In the genomic region with DNA sequence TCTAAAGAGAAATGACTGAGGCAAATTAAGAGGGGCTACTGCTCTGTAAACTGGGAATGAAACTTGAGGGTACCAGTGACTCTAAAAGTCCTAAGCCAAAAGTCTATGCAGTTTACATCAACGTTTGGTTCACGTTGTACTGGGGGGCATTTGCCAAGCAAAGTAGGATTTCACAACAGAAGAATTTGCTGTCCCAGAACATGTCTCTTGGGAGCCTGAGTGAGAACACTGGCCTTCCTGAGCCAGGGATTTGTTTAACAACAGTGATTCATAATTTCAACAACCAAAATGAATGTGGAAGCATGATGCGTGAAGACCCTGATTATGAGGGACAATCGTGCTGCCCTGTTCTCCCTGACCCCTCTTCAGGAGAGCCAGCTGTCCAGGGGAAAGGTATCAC, we compare ENCODE assay signal across 1 cellular context.
TF ChIP-seq lines count a peak whose summit lies in the region.

No MANE protein-coding gene starts in this region.

TF ChIP-seq in GM23338, 12 proteins besides CTCF, POLR2A, EP300 and RAD21:
- TF ChIP-seq ZNF114 (CRISPR knock-in tag; IDR thresholded peaks at IDR 0.05) (no peak), STAT1 (IDR thresholded peaks at IDR 0.05; ENCODE audit: unreplicated experiment) (no peak), NANOG (IDR thresholded peaks at IDR 0.05; ENCODE audit: borderline replicate concordance) (no peak), JUNB (IDR thresholded peaks at IDR 0.05; ENCODE audit: unreplicated experiment) (no peak), CREB1 (CRISPR knock-in tag; IDR thresholded peaks at IDR 0.05; ENCODE audit: low read depth) (no peak), EZH2 (IDR thresholded peaks at IDR 0.05; ENCODE audit: low read depth, unreplicated experiment) (no peak), EZH2phosphoT487 (IDR thresholded peaks at IDR 0.05; ENCODE audit: unreplicated experiment) (no peak), POLR2AphosphoS5 (IDR thresholded peaks at IDR 0.05; ENCODE audit: low read depth) (no peak)
- TF ChIP-seq, protein P1, sequence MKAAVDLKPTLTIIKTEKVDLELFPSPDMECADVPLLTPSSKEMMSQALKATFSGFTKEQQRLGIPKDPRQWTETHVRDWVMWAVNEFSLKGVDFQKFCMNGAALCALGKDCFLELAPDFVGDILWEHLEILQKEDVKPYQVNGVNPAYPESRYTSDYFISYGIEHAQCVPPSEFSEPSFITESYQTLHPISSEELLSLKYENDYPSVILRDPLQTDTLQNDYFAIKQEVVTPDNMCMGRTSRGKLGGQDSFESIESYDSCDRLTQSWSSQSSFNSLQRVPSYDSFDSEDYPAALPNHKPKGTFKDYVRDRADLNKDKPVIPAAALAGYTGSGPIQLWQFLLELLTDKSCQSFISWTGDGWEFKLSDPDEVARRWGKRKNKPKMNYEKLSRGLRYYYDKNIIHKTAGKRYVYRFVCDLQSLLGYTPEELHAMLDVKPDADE (IDR thresholded peaks at IDR 0.05) = no peak
- TF ChIP-seq, protein P2, sequence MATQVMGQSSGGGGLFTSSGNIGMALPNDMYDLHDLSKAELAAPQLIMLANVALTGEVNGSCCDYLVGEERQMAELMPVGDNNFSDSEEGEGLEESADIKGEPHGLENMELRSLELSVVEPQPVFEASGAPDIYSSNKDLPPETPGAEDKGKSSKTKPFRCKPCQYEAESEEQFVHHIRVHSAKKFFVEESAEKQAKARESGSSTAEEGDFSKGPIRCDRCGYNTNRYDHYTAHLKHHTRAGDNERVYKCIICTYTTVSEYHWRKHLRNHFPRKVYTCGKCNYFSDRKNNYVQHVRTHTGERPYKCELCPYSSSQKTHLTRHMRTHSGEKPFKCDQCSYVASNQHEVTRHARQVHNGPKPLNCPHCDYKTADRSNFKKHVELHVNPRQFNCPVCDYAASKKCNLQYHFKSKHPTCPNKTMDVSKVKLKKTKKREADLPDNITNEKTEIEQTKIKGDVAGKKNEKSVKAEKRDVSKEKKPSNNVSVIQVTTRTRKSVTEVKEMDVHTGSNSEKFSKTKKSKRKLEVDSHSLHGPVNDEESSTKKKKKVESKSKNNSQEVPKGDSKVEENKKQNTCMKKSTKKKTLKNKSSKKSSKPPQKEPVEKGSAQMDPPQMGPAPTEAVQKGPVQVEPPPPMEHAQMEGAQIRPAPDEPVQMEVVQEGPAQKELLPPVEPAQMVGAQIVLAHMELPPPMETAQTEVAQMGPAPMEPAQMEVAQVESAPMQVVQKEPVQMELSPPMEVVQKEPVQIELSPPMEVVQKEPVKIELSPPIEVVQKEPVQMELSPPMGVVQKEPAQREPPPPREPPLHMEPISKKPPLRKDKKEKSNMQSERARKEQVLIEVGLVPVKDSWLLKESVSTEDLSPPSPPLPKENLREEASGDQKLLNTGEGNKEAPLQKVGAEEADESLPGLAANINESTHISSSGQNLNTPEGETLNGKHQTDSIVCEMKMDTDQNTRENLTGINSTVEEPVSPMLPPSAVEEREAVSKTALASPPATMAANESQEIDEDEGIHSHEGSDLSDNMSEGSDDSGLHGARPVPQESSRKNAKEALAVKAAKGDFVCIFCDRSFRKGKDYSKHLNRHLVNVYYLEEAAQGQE (IDR thresholded peaks at IDR 0.05; ENCODE audit: unreplicated experiment) = no peak
